In the genomic region with DNA sequence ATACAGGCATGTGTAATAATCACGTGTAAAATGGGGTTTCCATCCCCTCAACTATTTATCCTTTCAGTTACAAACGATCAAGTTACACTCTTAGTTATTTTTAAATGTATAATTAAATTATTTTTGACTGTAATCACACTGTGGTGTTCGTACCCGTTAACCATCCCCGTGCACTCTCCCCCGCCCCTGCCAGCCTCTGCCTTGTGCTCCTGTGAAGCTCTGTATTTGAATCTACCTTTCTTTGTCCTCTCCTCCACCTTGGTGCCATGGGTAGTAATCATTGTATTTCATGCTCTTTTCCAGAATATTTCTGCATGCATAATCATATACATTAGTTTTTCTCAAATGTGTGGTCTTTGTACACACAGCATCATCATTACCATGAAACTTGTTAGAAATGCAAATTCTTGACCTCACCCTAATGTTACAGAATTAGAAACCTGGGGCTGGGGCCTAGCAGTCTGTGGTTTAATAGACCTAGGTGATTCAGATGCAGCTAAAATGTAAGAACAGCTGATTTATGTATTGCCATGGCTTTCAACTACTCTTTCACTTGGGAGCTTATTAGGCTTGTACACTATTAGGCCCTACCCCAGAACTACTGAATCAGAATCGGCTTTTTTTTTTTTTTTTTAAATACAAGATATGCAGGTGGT, we compare ENCODE assay signal across 16 cellular contexts.
DNase-seq lines count a peak whose midpoint lies in the region; ATAC-seq and TF ChIP-seq lines count a peak whose summit lies in the region.
"Had no signal": no experiment of that assay in that cellular context is flagged by ENCODE, and none has a peak within 500 bp of the region (broad histone marks: within the 10 kb centered on the region; RNA-seq: fewer than 3 reads in every experiment).

No MANE protein-coding gene starts in this region.

- no peak for TF ChIP-seq POLR2A in heart left ventricle (IDR thresholded peaks at IDR 0.05)

- peaks cover 15% of the 10 kb centered on the region for H3K4me1 Mint-ChIP-seq in T-helper 17 cell

- H3K27ac Mint-ChIP-seq in T-helper 17 cell, result peak overlapping the region; percentile 24

- H3K27ac ChIP-seq in heart left ventricle, result no peak overlapping the region
- H3K27ac ChIP-seq: ascending aorta, neutrophil had no signal

- peaks cover 0 to 93% (median 74%) of the 10 kb centered on the region in 9 donors for H3K36me3 ChIP-seq in heart left ventricle

- H3K27me3 ChIP-seq in heart left ventricle, result no peaks in the 10 kb centered on the region
- H3K27me3 ChIP-seq: ascending aorta, neutrophil had no signal

- H3K4me1 ChIP-seq in heart left ventricle, result peaks cover 0 to 4% (median 0%) of the 10 kb centered on the region in 12 donors
- H3K4me1 ChIP-seq: ascending aorta had no signal

- intact Hi-C loops in heart left ventricle (cut with DNase I), result no loop called here

- H3K9me3 ChIP-seq in T-helper 17 cell (ENCODE audit: control insufficient read depth, low read length, poor library complexity, severe bottlenecking), result no peaks in the 10 kb centered on the region
- no peaks in the 10 kb centered on the region for H3K9me3 ChIP-seq in heart left ventricle
- H3K9me3 ChIP-seq: ascending aorta, neutrophil had no signal

- no peaks in the 10 kb centered on the region for H3K27me3 Mint-ChIP-seq in T-helper 17 cell

- no peak for TF ChIP-seq CTCF in heart left ventricle (IDR thresholded peaks at IDR 0.05)

- WGBS in heart left ventricle, 4 donors, result 92 to 95% (median 93%) methylated on average over 7 of the region's 7 CpGs

- peaks cover 14% of the 10 kb centered on the region for H3K36me3 Mint-ChIP-seq in T-helper 17 cell (ENCODE audit: low read depth)

- no peak for DNase-seq in T-helper 17 cell
- DNase-seq in heart left ventricle, result no peak
- DNase-seq in iPS-NIHi11 (ENCODE audit: low spot score), result no peak
- no peak for DNase-seq in NCI-H1417 (lab: John Stamatoyannopoulos, UW)
- DNase-seq: activated effector memory CD4-positive, alpha-beta T cell treated with anti-CD3 and anti-CD28 coated beads, Interleukin-2, amount 50 U/mL, for 16 hours; KBM-7; NCI-H1092; NCI-H2171; RPMI8226; stimulated activated CD4-positive, alpha-beta T cell treated with anti-CD3 and anti-CD28 coated beads, Interleukin-1b, Interleukin-23, amount 100 ng/mL, for 48 hours had no signal

- no peak overlapping the region for H3K4me3 Mint-ChIP-seq in T-helper 17 cell

- H3K4me3 ChIP-seq in heart left ventricle, result no peak overlapping the region
- H3K4me3 ChIP-seq: ascending aorta had no signal

- peak; percentile 53 for ATAC-seq in GM18511 (IDR thresholded peaks at IDR 0.05; ENCODE audit: unreplicated experiment)
- peak; percentile 43 for ATAC-seq in GM21367 (IDR thresholded peaks at IDR 0.05; ENCODE audit: unreplicated experiment)
- ATAC-seq in HG02981 (IDR thresholded peaks at IDR 0.05; ENCODE audit: unreplicated experiment), result peak; percentile 41
- no peak for ATAC-seq in T-helper 17 cell
- no peak for ATAC-seq in HG02852 (IDR thresholded peaks at IDR 0.05; ENCODE audit: unreplicated experiment)
- ATAC-seq in heart left ventricle, result no peak

Comparison
In these comparisons a context has a peak if more than half of its experiments do, and no peak if none do; other contexts are left out.
1. ATAC-seq: peak in GM18511 (single experiment), GM21367 (single experiment) and HG02981 (single experiment); none in T-helper 17 cell (single experiment), HG02852 (single experiment) and heart left ventricle (0 of 4).